Comparison of ENCODE assay signal across 8 cellular contexts in genomic region chr4:780730-781492, GRCh38. TPM values are rescaled to one million over a fixed set of nuclear protein-coding genes. Genes with fewer than 3 reads are reported as not detected.
DNase-seq lines count a peak whose midpoint lies in the region; ATAC-seq and TF ChIP-seq lines count a peak whose summit lies in the region.

No MANE protein-coding gene starts in this region.

- no peaks in the 10 kb centered on the region for H3K27me3 ChIP-seq in right lobe of liver
- H3K27me3 ChIP-seq in upper lobe of right lung, result peaks cover 13% of the 10 kb centered on the region

- peak overlapping the region; percentile 95 for H3K4me3 ChIP-seq in astrocyte of the spinal cord (ENCODE audit: low read depth, low read length)
- H3K4me3 ChIP-seq in right lobe of liver, result peak overlapping the region; percentile 87 to 96 (median 95)
- peak overlapping the region; percentile 98 for H3K4me3 ChIP-seq in upper lobe of right lung

- TF ChIP-seq POLR2A in right lobe of liver (IDR thresholded peaks at IDR 0.05), result no peak

- ATAC-seq in HG03175 (IDR thresholded peaks at IDR 0.05; ENCODE audit: unreplicated experiment) (peak; percentile 1), right lobe of liver (no peak), upper lobe of right lung (no peak)

- no peaks in the 10 kb centered on the region for H3K9me3 ChIP-seq in ES-I3 (ENCODE audit: control insufficient read depth, insufficient read depth, low read length)
- H3K9me3 ChIP-seq in right lobe of liver, result no peaks in the 10 kb centered on the region
- H3K9me3 ChIP-seq in upper lobe of right lung, result no peaks in the 10 kb centered on the region

- peaks cover 7% of the 10 kb centered on the region; the same call in 1 of the 2 replicates for H3K4me1 ChIP-seq in ES-I3 (ENCODE audit: insufficient read depth, low read length)
- peaks cover 0 to 41% (median 14%) of the 10 kb centered on the region in 4 donors for H3K4me1 ChIP-seq in right lobe of liver
- H3K4me1 ChIP-seq in upper lobe of right lung, result peaks cover 47% of the 10 kb centered on the region

- in situ Hi-C loops in astrocyte of the spinal cord (cut with HindIII; ENCODE audit: low sequenced_read_pairs), result no loop called here

- H3K27ac ChIP-seq in right lobe of liver (peak overlapping the region; percentile 57 to 92 (median 86)), upper lobe of right lung (peak overlapping the region; percentile 94)

- intact Hi-C loops in right lobe of liver (cut with DNase I), result no loop called here
- intact Hi-C loops in upper lobe of right lung (cut with DNase I), result no loop called here

- TF ChIP-seq CTCF in astrocyte of the spinal cord (IDR thresholded peaks at IDR 0.05; ENCODE audit: low read depth, low read length) (no peak), right lobe of liver (IDR thresholded peaks at IDR 0.05) (no peak), upper lobe of right lung (IDR thresholded peaks at IDR 0.05) (no peak)

- no peak for DNase-seq in astrocyte of the spinal cord (ENCODE audit: low read depth, low spot score)
- DNase-seq in right lobe of liver, result peak in 1 of 3 donors; percentile 63
- DNase-seq in upper lobe of right lung, result no peak
- no peak for DNase-seq in NCI-H2107 (lab: John Stamatoyannopoulos, UW)
- DNase-seq in activated CD8-positive, alpha-beta memory T cell treated with anti-CD3 and anti-CD28 coated beads for 24 hours, result no peak
- DNase-seq in SKM-1 (lab: John Stamatoyannopoulos, UW; ENCODE audit: unreplicated experiment), result no peak

- H3K9ac ChIP-seq in ES-I3 (ENCODE audit: low read depth, low read length), result peak overlapping the region; percentile 99

- WGBS in right lobe of liver (ENCODE audit: insufficient coverage, low coverage, low lambda C conversion rate, missing lambda C conversion rate), result 4% methylated on average over 16 of the region's 38 CpGs

- H3K36me3 ChIP-seq in ES-I3 (ENCODE audit: insufficient read depth, low read length) (peaks cover 31% of the 10 kb centered on the region), right lobe of liver (peaks cover 0 to 34% (median 6%) of the 10 kb centered on the region in 4 donors), upper lobe of right lung (peaks cover 42% of the 10 kb centered on the region)

RNA-seq across cellular contexts. Expression of gene CPLX1, which starts 45.0 kb away (rescaled TPM):
- 1 to 10 TPM in 5 of 6 experiments, under 1 TPM in 1; 0.86 to 3.7 (median 2.4) TPM for total RNA-seq in right lobe of liver
- total RNA-seq in upper lobe of right lung, result 5.2 TPM
